In the genomic region with DNA sequence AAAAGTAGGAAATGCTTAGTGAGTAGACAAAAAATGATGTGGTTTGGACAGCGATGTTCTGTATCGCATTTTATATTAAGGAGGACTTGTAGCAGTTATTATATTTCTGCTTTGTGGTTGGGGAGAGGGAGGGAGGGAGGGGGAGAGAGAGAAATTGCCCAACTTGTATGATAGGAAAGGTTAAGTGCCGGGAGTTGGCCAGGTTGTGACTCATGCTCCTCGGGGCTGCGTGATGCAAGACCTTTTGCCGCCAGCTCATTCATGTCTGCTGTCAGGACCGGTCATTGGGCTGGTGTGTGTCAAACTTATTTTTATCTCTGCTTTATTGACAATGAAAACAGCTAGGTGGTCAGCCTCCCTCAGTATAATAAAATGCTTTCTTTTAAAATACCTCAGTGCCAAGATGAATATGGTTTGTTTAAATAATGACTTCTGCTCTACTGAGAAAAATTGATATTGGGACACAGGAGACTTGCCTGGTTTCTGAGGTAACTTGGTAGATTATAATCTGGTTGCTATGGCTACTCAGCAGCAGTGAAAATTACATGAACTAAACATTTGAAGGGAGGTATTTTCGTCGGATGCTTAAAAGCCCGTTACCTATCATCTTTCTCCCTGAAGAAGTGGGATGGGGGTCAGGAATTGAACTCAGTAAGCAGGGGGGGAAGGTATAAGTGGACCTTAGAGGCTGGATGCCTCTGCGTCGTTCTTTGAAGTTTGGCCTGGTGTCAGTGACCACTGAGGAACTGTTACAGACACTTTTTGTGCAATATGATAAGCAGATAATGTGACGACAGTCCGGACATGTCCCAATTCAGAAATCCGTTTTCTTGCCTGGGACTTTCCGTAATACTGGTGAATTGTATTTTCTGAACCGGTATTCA, we compare ENCODE assay signal across 8 cellular contexts.
DNase-seq lines count a peak whose midpoint lies in the region; ATAC-seq lines count a peak whose summit lies in the region.

No MANE protein-coding gene starts in this region.

- H3K4me1 Mint-ChIP-seq in T-cell: peaks cover 54 to 66% (median 55%) of the 10 kb centered on the region in 3 donors

- H3K36me3 Mint-ChIP-seq in T-cell: peaks cover 24% of the 10 kb centered on the region

- CTCF ChIA-PET in T-cell (lab: Charles Lee): no interaction called here

- H3K27ac Mint-ChIP-seq in T-cell: peak overlapping the region; percentile 9 to 79

- no peaks in the 10 kb centered on the region for H3K27me3 Mint-ChIP-seq in T-cell

- peak overlapping the region in 2 of 3 donors; percentile 4 to 29 for H3K4me3 Mint-ChIP-seq in T-cell

- H3K9me3 Mint-ChIP-seq in T-cell: no peaks in the 10 kb centered on the region

- peak; percentile 87 for DNase-seq in NK-92 treated with Interleukin-12 subunit alpha and Interleukin-12 subunit beta, amount 100 ng/mL, for 24 hours (lab: John Stamatoyannopoulos, UW)
- DNase-seq in NK-92 (lab: John Stamatoyannopoulos, UW; ENCODE audit: unreplicated experiment) (no peak), T-cell (peak in 30 of 34 experiments; percentile 10 to 71 (median 39)), astrocyte of the hippocampus (ENCODE audit: low read depth, low spot score) (peak; percentile 96), iris pigment epithelial cell (ENCODE audit: low read depth) (peak; percentile 100), NCI-H526 treated with DMSO at 0.1 percent for 48 hours (lab: John Stamatoyannopoulos, UW) (no peak), NCI-H1694 treated with DMSO at 0.1 percent for 48 hours (lab: John Stamatoyannopoulos, UW) (no peak)
- peak; percentile 62 for DNase-seq in stimulated activated CD4-positive, alpha-beta T cell treated with anti-CD3 and anti-CD28 coated beads, Interleukin-4, amount 100 ng/mL, for 24 hours

- POLR2A ChIA-PET in T-cell (lab: Charles Lee): interaction anchor here in 1 of 2 donors (0.6 to 1.6 kb wide), 2 partner anchors 12 to 535 kb away, joined by 3 to 5 read pairs; no protein-coding TSS in a partner anchor

- ATAC-seq in T-cell (replicated peaks in 1 of 4): peak; percentile 48 to 73 (median 57)

Comparison
In these comparisons a context has a peak if more than half of its experiments do, and no peak if none do; other contexts are left out.
1. DNase-seq: peak in NK-92 treated with Interleukin-12 subunit alpha and Interleukin-12 subunit beta, amount 100 ng/mL, for 24 hours (single experiment), T-cell (30 of 34), astrocyte of the hippocampus (single experiment), iris pigment epithelial cell (single experiment) and stimulated activated CD4-positive, alpha-beta T cell treated with anti-CD3 and anti-CD28 coated beads, Interleukin-4, amount 100 ng/mL, for 24 hours (single experiment); none in NK-92 (single experiment), NCI-H526 treated with DMSO at 0.1 percent for 48 hours (single experiment) and NCI-H1694 treated with DMSO at 0.1 percent for 48 hours (single experiment).